In the genomic region with DNA sequence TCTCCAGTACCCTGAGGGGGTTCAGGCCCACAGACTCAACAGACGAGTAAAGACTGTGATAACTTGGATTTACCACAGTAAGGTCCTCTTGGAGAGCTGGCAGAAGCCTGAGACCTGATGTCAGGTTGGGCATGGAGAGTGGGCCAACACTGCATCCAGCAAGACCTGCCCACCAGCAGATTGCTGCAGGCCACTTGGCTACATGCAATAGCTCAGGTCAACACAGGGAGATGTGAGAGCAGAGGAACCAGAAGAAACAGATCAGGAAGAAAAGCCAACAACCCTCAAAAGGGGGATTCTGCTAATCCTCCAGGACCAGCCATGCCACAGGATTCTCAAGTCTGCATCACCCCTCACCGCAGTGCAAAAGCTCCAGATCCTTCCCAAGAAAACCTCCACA, we compare ENCODE assay signal across 19 cellular contexts. TPM values are rescaled to one million over a fixed set of nuclear protein-coding genes. Genes with fewer than 3 reads are reported as not detected.
"Had no signal": no experiment of that assay in that cellular context is flagged by ENCODE, and none has a peak within 500 bp of the region (broad histone marks: within the 10 kb centered on the region; RNA-seq: fewer than 3 reads in every experiment).

No MANE protein-coding gene starts in this region.

- DNase-seq: activated B cell treated with CpG ODN at 0.5 μM for 24 hours; activated CD4-positive, alpha-beta T cell treated with anti-CD3 and anti-CD28 coated beads for 4 hours; activated CD8-positive, alpha-beta T cell treated with anti-CD3 and anti-CD28 coated beads for 36 hours; foreskin fibroblast; hippocampal formation; midbrain; occipital lobe; SK-N-SH; stimulated activated CD4-positive, alpha-beta T cell treated with anti-CD3 and anti-CD28 coated beads, Interleukin-15, amount 100 ng/mL, for 24 hours; stimulated activated CD4-positive, alpha-beta T cell treated with anti-CD3 and anti-CD28 coated beads, Interleukin-2, amount 100 ng/mL, for 48 hours had no signal

- H3K4me3 ChIP-seq: right atrium auricular region, skin epidermis, thoracic aorta had no signal

- H3K4me3 Mint-ChIP-seq: activated naive CD8-positive, alpha-beta T cell had no signal

- ATAC-seq: activated CD8-positive, alpha-beta T cell treated with anti-CD3 and anti-CD28 coated beads for 36 hours; left lobe of liver had no signal

- H3K27me3 ChIP-seq: right atrium auricular region had no signal

- H3K9me3 ChIP-seq: right atrium auricular region, SK-N-SH, thoracic aorta had no signal

- H3K9me3 Mint-ChIP-seq: activated B cell treated with CpG ODN at 0.5 μM for 24 hours; activated CD8-positive, alpha-beta T cell treated with anti-CD3 and anti-CD28 coated beads for 36 hours; nephron had no signal

- H3K36me3 ChIP-seq: right atrium auricular region, thoracic aorta had no signal

- H3K27ac ChIP-seq: thoracic aorta had no signal

- H3K27me3 Mint-ChIP-seq: activated B cell treated with CpG ODN at 0.5 μM for 24 hours; activated naive CD8-positive, alpha-beta T cell had no signal

- H3K27ac Mint-ChIP-seq: activated B cell treated with CpG ODN at 0.5 μM for 24 hours, progenitor cell of endocrine pancreas had no signal

RNA-seq across cellular contexts. Expression of gene CDHR4, which starts 11.6 kb away (rescaled TPM):
- total RNA-seq: activated B cell treated with CpG ODN at 0.5 μM for 24 hours; activated CD8-positive, alpha-beta T cell treated with anti-CD3 and anti-CD28 coated beads for 36 hours; dermis microvascular lymphatic vessel endothelial cell; left lobe of liver; lung microvascular endothelial cell; occipital lobe; progenitor cell of endocrine pancreas had no signal

RNA-seq across cellular contexts. Expression of gene INKA1, which starts 15.0 kb away (rescaled TPM):
- total RNA-seq: progenitor cell of endocrine pancreas had no signal
